In genomic region chr3:31448035-31448881, GRCh38 we compare ENCODE assay signal across 9 cellular contexts.
A peak's percentile ranks its signal among the peaks of the same experiment; 100 is the strongest.
DNase-seq lines count a peak whose midpoint lies in the region; TF ChIP-seq lines count a peak whose summit lies in the region.
"Had no signal": no experiment of that assay in that cellular context is flagged by ENCODE, and none has a peak within 500 bp of the region (broad histone marks: within the 10 kb centered on the region; RNA-seq: fewer than 3 reads in every experiment).

No MANE protein-coding gene starts in this region.

- H2BK120ac ChIP-seq in H9 (ENCODE audit: low read depth, low read length, poor library complexity, severe bottlenecking): no peak overlapping the region

- H4K5ac ChIP-seq in H9 (ENCODE audit: insufficient read length, low read depth, low read length): no peak overlapping the region

- H3K23me2 ChIP-seq in H9 (ENCODE audit: insufficient read length, low read depth, low read length, poor library complexity, severe bottlenecking): no peaks in the 10 kb centered on the region

- no peak overlapping the region for H3K56ac ChIP-seq in H9 (ENCODE audit: insufficient read length, low read depth, low read length)

- H3K9me3 ChIP-seq in H9 (ENCODE audit: control insufficient read depth, low read depth, low read length) (no peaks in the 10 kb centered on the region), NT2/D1 (ENCODE audit: insufficient read depth, low read length) (0 out of 2 replicates have a peak, but pooled peaks cover 5% of the 10 kb centered on the region), colonic mucosa (no peaks in the 10 kb centered on the region)

- H3K79me1 ChIP-seq in H9 (ENCODE audit: insufficient read depth, low read depth, low read length, poor library complexity, severe bottlenecking): no peaks in the 10 kb centered on the region

- H3K4ac ChIP-seq in H9 (ENCODE audit: low read depth, low read length): no peak overlapping the region

- H3K4me3 Mint-ChIP-seq in H9: no peak overlapping the region
- H3K4me3 Mint-ChIP-seq: CD8-positive, alpha-beta T cell had no signal

- H3K27ac Mint-ChIP-seq in H9: no peak overlapping the region
- H3K27ac Mint-ChIP-seq: CD8-positive, alpha-beta T cell had no signal

- no peak overlapping the region for H2BK15ac ChIP-seq in H9 (ENCODE audit: low read depth, low read length)

- H3K79me2 ChIP-seq in H9 (ENCODE audit: insufficient read depth, low read length): no peaks in the 10 kb centered on the region

- H3K27me3 ChIP-seq in H9 (ENCODE audit: insufficient read depth, low read length) (no peaks in the 10 kb centered on the region), NT2/D1 (ENCODE audit: insufficient read depth, insufficient read length) (no peaks in the 10 kb centered on the region), colonic mucosa (no peaks in the 10 kb centered on the region)

- no peaks in the 10 kb centered on the region; a peak in 1 of 7 replicates for H3K36me3 Mint-ChIP-seq in H9 (ENCODE audit: insufficient read depth in 1 of 3, low read depth in 3 of 3)

- no CpG with 5 or more reads among the region's 1 CpG for WGBS in H9 (ENCODE audit: extremely low coverage, insufficient read length, low lambda C conversion rate)

- H3K4me2 ChIP-seq in H9 (ENCODE audit: insufficient read depth, insufficient read length, low read length): no peak overlapping the region

- H3K27me3 Mint-ChIP-seq in H9 (ENCODE audit: low read depth): no peaks in the 10 kb centered on the region; the same call in 1 of the 2 replicates

- H3K14ac ChIP-seq in H9 (ENCODE audit: insufficient read depth, low read length): no peak overlapping the region

- H2AFZ ChIP-seq in H9 (ENCODE audit: low read length): no peak overlapping the region

- no peak overlapping the region for H2AK5ac ChIP-seq in H9 (ENCODE audit: insufficient read length, low read length)

- no peak overlapping the region for H4K8ac ChIP-seq in H9 (replicated peaks; ENCODE audit: insufficient read length, low read depth, low read length)

- peaks cover 0 to 2% of the 10 kb centered on the region in 2 experiments; a peak in 1 of 5 replicates for H3K9me3 Mint-ChIP-seq in H9

- peak; percentile 33 for DNase-seq in NCI-H146 (lab: John Stamatoyannopoulos, UW)
- DNase-seq in NCI-H146 treated with DMSO at 0.1 percent for 48 hours (lab: John Stamatoyannopoulos, UW; ENCODE audit: unreplicated experiment): no peak
- peak; percentile 74 for DNase-seq in H9
- peak; percentile 18 for DNase-seq in NT2/D1 (ENCODE audit: low read depth, low spot score)
- DNase-seq in colonic mucosa: peak; percentile 42
- no peak for DNase-seq in retinal pigment epithelial cell (ENCODE audit: low read depth)
- no peak for DNase-seq in cerebellum (ENCODE audit: low spot score)
- DNase-seq in NCI-H446 treated with DMSO at 0.1 percent for 48 hours (lab: John Stamatoyannopoulos, UW): no peak

- H2BK20ac ChIP-seq in H9 (ENCODE audit: low read depth, low read length, poor library complexity, severe bottlenecking): no peak overlapping the region

- TF ChIP-seq CTCF in H9 (conservative IDR thresholded peaks at IDR 0.05): peak; percentile 79
- TF ChIP-seq CTCF in colonic mucosa (IDR thresholded peaks at IDR 0.05): peak; percentile 57
- TF ChIP-seq CTCF in retinal pigment epithelial cell (conservative IDR thresholded peaks at IDR 0.05; ENCODE audit: low read depth, low read length): peak; percentile 77

- no peak overlapping the region for H3T11ph ChIP-seq in H9 (ENCODE audit: low read length)

- H3K4me1 ChIP-seq in H9 (ENCODE audit: insufficient read depth, low read length): no peaks in the 10 kb centered on the region
- no peaks in the 10 kb centered on the region for H3K4me1 ChIP-seq in NT2/D1 (ENCODE audit: insufficient read depth, insufficient read length)
- no peaks in the 10 kb centered on the region for H3K4me1 ChIP-seq in colonic mucosa

- intact Hi-C loops in colonic mucosa (cut with DNase I): no loop called here

- H2BK5ac ChIP-seq in H9 (ENCODE audit: insufficient read length, low read length): no peak overlapping the region

- no peak overlapping the region for H3K18ac ChIP-seq in H9 (ENCODE audit: insufficient read length, low read depth, low read length)

- H3K4me1 Mint-ChIP-seq in H9: 0 out of 4 replicates have a peak, but pooled peaks cover 0 to 5% of the 10 kb centered on the region in 2 experiments

- no peak overlapping the region for H3K23ac ChIP-seq in H9 (ENCODE audit: insufficient read length, low read depth, low read length)

- H2BK12ac ChIP-seq in H9 (ENCODE audit: insufficient read length, low read depth, low read length): no peak overlapping the region

- H3K27ac ChIP-seq in H9 (ENCODE audit: insufficient read length, low read depth, low read length): no peak overlapping the region
- H3K27ac ChIP-seq in colonic mucosa: no peak overlapping the region

- H3K36me3 ChIP-seq in NT2/D1 (ENCODE audit: insufficient read depth, insufficient read length, low read length) (no peaks in the 10 kb centered on the region), colonic mucosa (no peaks in the 10 kb centered on the region)

- no peaks in the 10 kb centered on the region for H4K20me1 ChIP-seq in H9 (ENCODE audit: control insufficient read depth, insufficient read depth, insufficient read length)

- H3K9ac ChIP-seq in H9 (ENCODE audit: extremely low read depth, insufficient read length, low read length) (no peak overlapping the region), NT2/D1 (ENCODE audit: insufficient read length, low read depth) (no peak overlapping the region), colonic mucosa (ENCODE audit: low read depth in 2 of 2, low read length in 2 of 2) (no peak overlapping the region)

- H3K4me3 ChIP-seq in NT2/D1 (ENCODE audit: insufficient read length, low read depth) (no peak overlapping the region), colonic mucosa (no peak overlapping the region), retinal pigment epithelial cell (ENCODE audit: low read length) (no peak overlapping the region)

- H4K91ac ChIP-seq in H9 (ENCODE audit: insufficient read length, low read depth, low read length): no peak overlapping the region

Comparison
In these comparisons a context has a peak if more than half of its experiments do, and no peak if none do; other contexts are left out.
1. DNase-seq: peak in NCI-H146 (single experiment), H9 (single experiment), NT2/D1 (single experiment) and colonic mucosa (single experiment); none in NCI-H146 treated with DMSO at 0.1 percent for 48 hours (single experiment), retinal pigment epithelial cell (single experiment), cerebellum (single experiment) and NCI-H446 treated with DMSO at 0.1 percent for 48 hours (single experiment).
2. Peak in every context shown above with its lines, with median percentiles within 50 percentile points of each other: CTCF ChIP-seq.